In genomic region chr3:49812916-49813496, GRCh38 we compare ENCODE assay signal across 6 cellular contexts. TPM values are rescaled to one million over a fixed set of nuclear protein-coding genes. Genes with fewer than 3 reads are reported as not detected.
DNase-seq lines count a peak whose midpoint lies in the region; TF ChIP-seq lines count a peak whose summit lies in the region.

No MANE protein-coding gene starts in this region.

- H3K4me3 ChIP-seq in mucosa of stomach (ENCODE audit: low read length), result peak overlapping the region; percentile 73

- TF ChIP-seq CTCF in Calu3 (IDR thresholded peaks at IDR 0.05; ENCODE audit: unreplicated experiment), result no peak

- H3K4me1 ChIP-seq in mucosa of stomach (ENCODE audit: control insufficient read depth, insufficient read depth, low read length), result peaks cover 19% of the 10 kb centered on the region

- CTCF ChIA-PET in Calu3 (lab: Charles Lee), result interaction anchor here (0.5 to 1.2 kb wide), 5 partner anchors 10 to 133 kb away, joined by 3 to 7 read pairs (median 3); partner anchors contain the start of gene INKA1

- DNase-seq in Calu3 (no peak), midbrain (lab: John Stamatoyannopoulos, UW) (no peak), SW480 (ENCODE audit: low spot score) (no peak), NCI-H1694 treated with DMSO at 0.1 percent for 48 hours (lab: John Stamatoyannopoulos, UW) (no peak)

- no peaks in the 10 kb centered on the region for H3K4me1 Mint-ChIP-seq in Calu3 (ENCODE audit: low read depth, unreplicated experiment)

- peak overlapping the region; percentile 15 for H3K27ac ChIP-seq in angular gyrus (ENCODE audit: low read depth, low read length)

- H3K9me3 ChIP-seq in mucosa of stomach (ENCODE audit: control insufficient read depth, low read length), result no peaks in the 10 kb centered on the region

- H3K36me3 ChIP-seq in mucosa of stomach (ENCODE audit: control insufficient read depth, insufficient read depth, low read length), result peaks cover 8% of the 10 kb centered on the region

- no peaks in the 10 kb centered on the region for H3K27me3 ChIP-seq in mucosa of stomach (ENCODE audit: control insufficient read depth, insufficient read depth, low read length)

- H3K27ac Mint-ChIP-seq in Calu3 (ENCODE audit: unreplicated experiment), result no peak overlapping the region

- no peaks in the 10 kb centered on the region for H3K27me3 Mint-ChIP-seq in Calu3 (ENCODE audit: unreplicated experiment)

- intact Hi-C loops in Calu3 (cut with micrococcal nuclease; ENCODE audit: unreplicated experiment), result no loop called here

- TSS peak; percentile 28 for BruUV-seq in Calu3 (replicated peaks; lab: Mats Ljungman, UMichigan)

- H3K4me3 Mint-ChIP-seq in Calu3 (ENCODE audit: low read depth, unreplicated experiment), result no peak overlapping the region

- no peaks in the 10 kb centered on the region for H3K36me3 Mint-ChIP-seq in Calu3 (ENCODE audit: insufficient read depth, unreplicated experiment)

- no peaks in the 10 kb centered on the region for H3K9me3 Mint-ChIP-seq in Calu3 (ENCODE audit: low read depth, unreplicated experiment)

- H3K9ac ChIP-seq in mucosa of stomach (ENCODE audit: low read length), result peak overlapping the region; percentile 73

RNA-seq across cellular contexts. Expression of gene UBA7, which starts 0.7 kb away (rescaled TPM):
- 26.3 and 40.9 TPM in 2 replicates for total RNA-seq in Calu3 (2022)

RNA-seq across cellular contexts. Expression of gene INKA1, which starts 9.9 kb away (rescaled TPM):
- 0.35 TPM in 1 of 2 replicates, not detected in the other for total RNA-seq in Calu3 (2022)

RNA-seq across cellular contexts. Expression of gene CDHR4, which starts 13.3 kb away (rescaled TPM):
- total RNA-seq in Calu3 (2022), result not detected in 2 replicates

RNA-seq across cellular contexts. Expression of gene IP6K1, which starts 26.7 kb away (rescaled TPM):
- total RNA-seq in Calu3 (2022), result 30.3 and 31.8 TPM in 2 replicates

RNA-seq across cellular contexts. Expression of gene TRAIP, which starts 43.4 kb away (rescaled TPM):
- 28.2 and 29.7 TPM in 2 replicates for total RNA-seq in Calu3 (2022)
